20 cellular contexts compared by ENCODE assay signal in genomic region chr12:46432325-46432724, GRCh38. TPM values are rescaled to one million over a fixed set of nuclear protein-coding genes. Genes with fewer than 3 reads are reported as not detected.
DNase-seq lines count a peak whose midpoint lies in the region; ATAC-seq and TF ChIP-seq lines count a peak whose summit lies in the region.
"Had no signal": no experiment of that assay in that cellular context is flagged by ENCODE, and none has a peak within 500 bp of the region (broad histone marks: within the 10 kb centered on the region; RNA-seq: fewer than 3 reads in every experiment).

No MANE protein-coding gene starts in this region.

- DNase-seq in GM23338 (ENCODE audit: low spot score) (no peak), SJSA1 (ENCODE audit: low read depth in 1 of 2, low spot score in 2 of 2) (no peak), esophagus muscularis mucosa (ENCODE audit: extremely low spot score) (no peak), osteoblast (ENCODE audit: insufficient read length, low spot score, missing footprints) (no peak), NCI-H82 (lab: John Stamatoyannopoulos, UW) (no peak), coronary artery (ENCODE audit: low spot score) (no peak)
- DNase-seq in stimulated activated CD4-positive, alpha-beta T cell treated with anti-CD3 and anti-CD28 coated beads, Interleukin-4, amount 100 ng/mL, for 4 hours, result no peak
- DNase-seq: activated CD4-positive, alpha-beta memory T cell treated with anti-CD3 and anti-CD28 coated beads for 36 hours; activated naive CD4-positive, alpha-beta T cell treated with anti-CD3 and anti-CD28 coated beads, Interleukin-2, amount 50 U/mL, for 16 hours; activated T-cell treated with anti-CD3 and anti-CD28 coated beads, Interleukin-2, amount 50 U/mL, for 1 hour; AML-193; body of pancreas; GF-D8; hypothalamus; KG1; NCI-H1092 treated with DMSO at 0.1 percent for 48 hours; NCI-H526 had no signal

- H3K27ac ChIP-seq in GM23338 (ENCODE audit: low read depth) (peak overlapping the region; percentile 23; the same call in 1 of the 2 replicates), SJSA1 (peak overlapping the region; percentile 81), esophagus muscularis mucosa (replicated peaks in 1 of 4) (peak overlapping the region; percentile 61 to 73 (median 66)), osteoblast (ENCODE audit: low read depth, low read length) (peak overlapping the region; percentile 92), coronary artery (peak overlapping the region in 1 of 2 donors; percentile 47)
- H3K27ac ChIP-seq: HL-60 had no signal

- no peak for TF ChIP-seq POLR2A in esophagus muscularis mucosa (IDR thresholded peaks at IDR 0.05; ENCODE audit: low read depth)

- H3K4me3 Mint-ChIP-seq in GM23338, result no peak overlapping the region
- H3K4me3 Mint-ChIP-seq: activated CD4-positive, alpha-beta memory T cell treated with anti-CD3 and anti-CD28 coated beads for 36 hours had no signal

- ATAC-seq in GM23338, result no peak
- ATAC-seq in GM21515 (IDR thresholded peaks at IDR 0.05; ENCODE audit: unreplicated experiment), result no peak

- H3K27ac Mint-ChIP-seq in GM23338, result peak overlapping the region; percentile 64; the same call in 1 of the 2 replicates
- H3K27ac Mint-ChIP-seq: activated CD4-positive, alpha-beta memory T cell treated with anti-CD3 and anti-CD28 coated beads for 36 hours had no signal

- intact Hi-C loops in esophagus muscularis mucosa (cut with DNase I), result no loop called here

- TF ChIP-seq CTCF in GM23338 (conservative IDR thresholded peaks at IDR 0.05; ENCODE audit: low read depth in 2 of 2), result no peak
- TF ChIP-seq CTCF in esophagus muscularis mucosa (IDR thresholded peaks at IDR 0.05), result no peak
- no peak for TF ChIP-seq CTCF in osteoblast (IDR thresholded peaks at IDR 0.05; ENCODE audit: extremely low read depth, low read depth, low read length)
- TF ChIP-seq CTCF in coronary artery (IDR thresholded peaks at IDR 0.05), result no peak

- H4K20me1 ChIP-seq in GM23338 (replicated peaks; ENCODE audit: insufficient read depth), result no peaks in the 10 kb centered on the region
- H4K20me1 ChIP-seq in osteoblast (ENCODE audit: insufficient read depth, low read length), result no peaks in the 10 kb centered on the region

- H3K4me1 Mint-ChIP-seq in GM23338, result peaks cover 37% of the 10 kb centered on the region

- H3K27me3 Mint-ChIP-seq in GM23338 (ENCODE audit: insufficient read depth, low read depth, poor library complexity), result peaks cover 6% of the 10 kb centered on the region
- H3K27me3 Mint-ChIP-seq: activated CD4-positive, alpha-beta memory T cell treated with anti-CD3 and anti-CD28 coated beads for 36 hours had no signal

- WGBS in esophagus muscularis mucosa, result 75% methylated on average over 6 of the region's 6 CpGs

- 0 out of 2 replicates have a peak, but pooled peaks cover 4% of the 10 kb centered on the region for H3K9me2 ChIP-seq in GM23338 (ENCODE audit: insufficient read depth)

- H3K36me3 ChIP-seq in GM23338 (ENCODE audit: insufficient read depth) (peaks cover 1% of the 10 kb centered on the region; the same call in 1 of the 2 replicates), SJSA1 (no peaks in the 10 kb centered on the region), esophagus muscularis mucosa (no peaks in the 10 kb centered on the region), osteoblast (ENCODE audit: insufficient read depth, low read length) (no peaks in the 10 kb centered on the region)
- H3K36me3 ChIP-seq: thoracic aorta had no signal

- no peak overlapping the region for H3K4me3 ChIP-seq in GM23338
- H3K4me3 ChIP-seq in SJSA1, result no peak overlapping the region
- no peak overlapping the region for H3K4me3 ChIP-seq in esophagus muscularis mucosa
- no peak overlapping the region for H3K4me3 ChIP-seq in osteoblast (ENCODE audit: insufficient read depth, low read length)
- no peak overlapping the region for H3K4me3 ChIP-seq in coronary artery
- H3K4me3 ChIP-seq: body of pancreas, thoracic aorta had no signal

- TF ChIP-seq EP300 in esophagus muscularis mucosa (IDR thresholded peaks at IDR 0.05), result no peak

- H3F3A ChIP-seq in GM23338 (replicated peaks; ENCODE audit: low read depth), result 0 out of 2 replicates have a peak, but pooled peaks cover 2% of the 10 kb centered on the region

- no peaks in the 10 kb centered on the region for H3K79me2 ChIP-seq in GM23338 (replicated peaks; ENCODE audit: insufficient read depth)
- H3K79me2 ChIP-seq in osteoblast (ENCODE audit: insufficient read depth, low read length), result no peaks in the 10 kb centered on the region

- peaks cover 16% of the 10 kb centered on the region for H3K36me3 Mint-ChIP-seq in GM23338 (ENCODE audit: low read depth)

- H3K4me1 ChIP-seq in GM23338 (ENCODE audit: insufficient read depth), result peaks cover 20% of the 10 kb centered on the region
- H3K4me1 ChIP-seq in SJSA1 (replicated peaks), result peaks cover 51% of the 10 kb centered on the region
- peaks cover 12 to 24% (median 22%) of the 10 kb centered on the region in 4 donors for H3K4me1 ChIP-seq in esophagus muscularis mucosa
- H3K4me1 ChIP-seq in osteoblast (ENCODE audit: insufficient read depth, low read length), result peaks cover 26% of the 10 kb centered on the region

- H3K4me2 ChIP-seq in GM23338 (no peak overlapping the region), osteoblast (ENCODE audit: insufficient read depth, low read length) (peak overlapping the region; percentile 57)

- H3K9me3 ChIP-seq in SJSA1 (replicated peaks) (no peaks in the 10 kb centered on the region), esophagus muscularis mucosa (no peaks in the 10 kb centered on the region), osteoblast (ENCODE audit: low read depth, low read length) (no peaks in the 10 kb centered on the region)
- H3K9me3 ChIP-seq: body of pancreas, thoracic aorta had no signal

- H2AFZ ChIP-seq in GM23338, result no peak overlapping the region
- H2AFZ ChIP-seq in osteoblast (ENCODE audit: low read length), result no peak overlapping the region

- peaks cover 14% of the 10 kb centered on the region for H3K9me3 Mint-ChIP-seq in GM23338
- H3K9me3 Mint-ChIP-seq: activated CD4-positive, alpha-beta memory T cell treated with anti-CD3 and anti-CD28 coated beads for 36 hours had no signal

- no peaks in the 10 kb centered on the region for H3K27me3 ChIP-seq in GM23338 (ENCODE audit: insufficient read depth)
- H3K27me3 ChIP-seq in SJSA1 (replicated peaks), result no peaks in the 10 kb centered on the region
- H3K27me3 ChIP-seq in esophagus muscularis mucosa, result no peaks in the 10 kb centered on the region
- H3K27me3 ChIP-seq in osteoblast (ENCODE audit: insufficient read depth, low read length), result no peaks in the 10 kb centered on the region
- H3K27me3 ChIP-seq: body of pancreas had no signal

TF ChIP-seq in GM23338, 12 proteins besides CTCF, POLR2A, EP300 and RAD21:
- TF ChIP-seq CREB1 (CRISPR knock-in tag; IDR thresholded peaks at IDR 0.05; ENCODE audit: low read depth) (no peak), JUNB (IDR thresholded peaks at IDR 0.05; ENCODE audit: unreplicated experiment) (no peak), ETS1 (IDR thresholded peaks at IDR 0.05) (no peak), ZNF114 (CRISPR knock-in tag; IDR thresholded peaks at IDR 0.05) (no peak)

RNA-seq across cellular contexts. Expression of gene SLC38A2, which starts 59.8 kb away (rescaled TPM):
- total RNA-seq in GM23338 (2014; rRNA removed; shearing (Covaris generic)), result 665 and 718 TPM in 2 replicates
- 168 and 181 TPM in 2 replicates for polyA plus RNA-seq in GM23338 (2016; fragmentation: Nextera tagmentation; extraction: Ambion mirVana)
- total RNA-seq in SJSA1 (2014; rRNA removed; shearing (Covaris generic)), result 188 and 238 TPM in 2 replicates
- 100 to 1,000 TPM; 177 to 241 (median 225) TPM for total RNA-seq in esophagus muscularis mucosa
- 919 and 1,020 TPM in 2 replicates for total RNA-seq in osteoblast
